16 cellular contexts compared by ENCODE assay signal in genomic region chr5:156218364-156219158, GRCh38.
DNase-seq lines count a peak whose midpoint lies in the region; ATAC-seq, FAIRE-seq and TF ChIP-seq lines count a peak whose summit lies in the region.
"Had no signal": no experiment of that assay in that cellular context is flagged by ENCODE, and none has a peak within 500 bp of the region (broad histone marks: within the 10 kb centered on the region; RNA-seq: fewer than 3 reads in every experiment).

No MANE protein-coding gene starts in this region.

- H3K4me2 ChIP-seq in A549 = no peak overlapping the region
- no peak overlapping the region for H3K4me2 ChIP-seq in IMR-90 (ENCODE audit: low read depth, low read length)
- H3K4me2 ChIP-seq in GM12878 (ENCODE audit: control insufficient read depth, insufficient read depth) = no peak overlapping the region

- H3K56ac ChIP-seq in IMR-90 (ENCODE audit: extremely low read depth, insufficient read depth, low read length) = no peak overlapping the region

- no peaks in the 10 kb centered on the region for H3K79me2 ChIP-seq in GM12878 (ENCODE audit: control insufficient read depth, insufficient read depth, low read length)

- SMC1A ChIA-PET in GM12878 (lab: Charles Lee; ENCODE audit: uncharacterized antibody, unreplicated experiment) = no interaction called here

- no peak for FAIRE-seq in A549 (lab: Jason Lieb, UNC)
- no peak for FAIRE-seq in GM12878 (lab: Jason Lieb, UNC)

- ATAC-seq in A549 = no peak
- no peak for ATAC-seq in IMR-90 (ENCODE audit: low read depth)
- ATAC-seq in GM12878 = peak; percentile 46; the same call in 2 of the 3 replicates
- ATAC-seq in psoas muscle = peak in 3 of 4 donors; percentile 54 to 80 (median 70)
- no peak for ATAC-seq in GM21381 (IDR thresholded peaks at IDR 0.05; ENCODE audit: unreplicated experiment)
- no peak for ATAC-seq in sciatic nerve

- H3K9me3 ChIP-seq in A549 = peaks cover 13% of the 10 kb centered on the region; the same call in 2 of the 3 replicates
- H3K9me3 ChIP-seq in IMR-90 (ENCODE audit: control insufficient read depth, insufficient read depth, low read length) = no peaks in the 10 kb centered on the region
- H3K9me3 ChIP-seq in GM12878 (replicated peaks; ENCODE audit: control insufficient read depth, insufficient read depth, low read length) = no peaks in the 10 kb centered on the region
- H3K9me3 ChIP-seq in psoas muscle = peaks cover 9% of the 10 kb centered on the region
- H3K9me3 ChIP-seq: BE2C, HAP-1 had no signal

- BruUV-seq in IMR-90 (replicated peaks; lab: Mats Ljungman, UMichigan) (no TSS peak), GM12878 (replicated peaks; lab: Mats Ljungman, UMichigan) (no TSS peak)

- H3K4ac ChIP-seq in IMR-90 (ENCODE audit: low read depth, low read length) = no peak overlapping the region

- RAD21 ChIA-PET in GM12878 (lab: Charles Lee; ENCODE audit: unreplicated experiment) = no interaction called here

- no peak overlapping the region for H2BK20ac ChIP-seq in IMR-90 (ENCODE audit: low read depth, low read length)

- H3K36me3 Mint-ChIP-seq in activated CD4-positive, alpha-beta memory T cell treated with anti-CD3 and anti-CD28 coated beads, Interleukin-2, amount 10 ng/mL, durations not matched to agents 7 days and 5 days (ENCODE audit: low read depth) = no peaks in the 10 kb centered on the region
- H3K36me3 Mint-ChIP-seq: CD4-positive, CD25-positive, alpha-beta regulatory T cell; CD8-positive, alpha-beta memory T cell had no signal

- CTCF ChIA-PET in A549 (lab: Yijun Ruan, JAX) = no interaction called here
- CTCF ChIA-PET in IMR-90 (lab: Yijun Ruan, JAX) = no interaction called here
- CTCF ChIA-PET in GM12878 (lab: Yijun Ruan, JAX) = interaction anchor here (1.2 kb wide), 1 partner anchor 13 kb away, joined by 4 read pairs; no protein-coding TSS in a partner anchor
- CTCF ChIA-PET in activated CD4-positive, alpha-beta memory T cell treated with anti-CD3 and anti-CD28 coated beads, Interleukin-2, amount 10 ng/mL, durations not matched to agents 7 days and 5 days (lab: Charles Lee) = no interaction called here

- H3K4me1 ChIP-seq in A549 (no peaks in the 10 kb centered on the region), IMR-90 (ENCODE audit: control insufficient read depth, insufficient read depth, low read length) (no peaks in the 10 kb centered on the region), GM12878 (ENCODE audit: control insufficient read depth, insufficient read depth, low read length) (no peaks in the 10 kb centered on the region), psoas muscle (peaks cover 13% of the 10 kb centered on the region)
- H3K4me1 ChIP-seq: BE2C, HAP-1 had no signal

- no peak overlapping the region for H4K8ac ChIP-seq in IMR-90 (ENCODE audit: low read depth in 2 of 2, low read length in 2 of 2)

- TF ChIP-seq POLR2A in A549 (IDR thresholded peaks at IDR 0.05; ENCODE audit: low read length) = no peak
- TF ChIP-seq POLR2A in IMR-90 (IDR thresholded peaks at IDR 0.05; ENCODE audit: low read depth, low read length) = no peak
- no peak for TF ChIP-seq POLR2A in GM12878 (IDR thresholded peaks at IDR 0.05; ENCODE audit: low read depth, low read length)

- H2BK5ac ChIP-seq in IMR-90 (ENCODE audit: low read depth, low read length, poor library complexity, severe bottlenecking) = no peak overlapping the region

- H4K20me1 ChIP-seq in IMR-90 (ENCODE audit: insufficient read depth, low read length) (no peaks in the 10 kb centered on the region), GM12878 (ENCODE audit: control insufficient read depth, insufficient read depth) (no peaks in the 10 kb centered on the region)

- H2BK15ac ChIP-seq in IMR-90 (ENCODE audit: low read depth, low read length) = no peak overlapping the region

- dilution Hi-C loops in IMR-90 (cut with HindIII; ENCODE audit: low sequenced_read_pairs, unreplicated experiment) = no loop called here

- no peak overlapping the region for H3K27ac Mint-ChIP-seq in activated CD4-positive, alpha-beta memory T cell treated with anti-CD3 and anti-CD28 coated beads, Interleukin-2, amount 10 ng/mL, durations not matched to agents 7 days and 5 days
- H3K27ac Mint-ChIP-seq: CD4-positive, CD25-positive, alpha-beta regulatory T cell; CD8-positive, alpha-beta memory T cell had no signal

- 93% methylated on average over 2 of the region's 2 CpGs for WGBS in A549 (ENCODE audit: missing lambda C conversion rate)
- WGBS in IMR-90 (ENCODE audit: extremely low coverage in 2 of 2, insufficient read length in 1 of 2), 2 experiments = no CpG with 5 or more reads among the region's 2 CpGs
- WGBS in GM12878 (ENCODE audit: insufficient coverage, insufficient replicate concordance, low lambda C conversion rate, missing lambda C conversion rate) = 0% methylated on average over 2 of the region's 2 CpGs
- WGBS in psoas muscle, 3 donors = 72 to 90% (median 80%) methylated on average over 2 of the region's 2 CpGs

- no peaks in the 10 kb centered on the region for H3K9me3 Mint-ChIP-seq in activated CD4-positive, alpha-beta memory T cell treated with anti-CD3 and anti-CD28 coated beads, Interleukin-2, amount 10 ng/mL, durations not matched to agents 7 days and 5 days

- TF ChIP-seq RAD21 in A549 (conservative IDR thresholded peaks at IDR 0.05 in 1 of 2, IDR thresholded peaks at IDR 0.05 in 1 of 2) = no peak
- no peak for TF ChIP-seq RAD21 in IMR-90 (IDR thresholded peaks at IDR 0.05; ENCODE audit: low read length)
- TF ChIP-seq RAD21 in GM12878 (IDR thresholded peaks at IDR 0.05; ENCODE audit: insufficient read depth, low read depth, low read length) = no peak

- no peak overlapping the region for H3K18ac ChIP-seq in IMR-90 (ENCODE audit: low read depth, low read length)

- no peak overlapping the region for H4K5ac ChIP-seq in IMR-90 (ENCODE audit: low read depth, low read length)

- TF ChIP-seq EP300 in A549 (IDR thresholded peaks at IDR 0.05) (no peak), GM12878 (IDR thresholded peaks at IDR 0.05; ENCODE audit: borderline replicate concordance in 1 of 2, control insufficient read depth in 1 of 2, low read depth in 2 of 2, low read length in 2 of 2) (no peak)

- H3K27me3 ChIP-seq in IMR-90 (ENCODE audit: control insufficient read depth, insufficient read depth, low read length) = no peaks in the 10 kb centered on the region
- H3K27me3 ChIP-seq in GM12878 (replicated peaks in 1 of 2; ENCODE audit: control insufficient read depth in 2 of 2, insufficient read depth in 2 of 2, low read length in 1 of 2) = no peaks in the 10 kb centered on the region
- H3K27me3 ChIP-seq in psoas muscle (ENCODE audit: insufficient read depth in 3 of 3, low read length in 2 of 3) = no peaks in the 10 kb centered on the region
- H3K27me3 ChIP-seq: BE2C had no signal

- H3K4me3 Mint-ChIP-seq in activated CD4-positive, alpha-beta memory T cell treated with anti-CD3 and anti-CD28 coated beads, Interleukin-2, amount 10 ng/mL, durations not matched to agents 7 days and 5 days = no peak overlapping the region
- H3K4me3 Mint-ChIP-seq: CD8-positive, alpha-beta memory T cell had no signal

- H3K9ac ChIP-seq in IMR-90 (ENCODE audit: low read depth, low read length) (no peak overlapping the region), GM12878 (ENCODE audit: control insufficient read depth, insufficient read depth, low read length) (no peak overlapping the region)

- H3K27me3 Mint-ChIP-seq in activated CD4-positive, alpha-beta memory T cell treated with anti-CD3 and anti-CD28 coated beads, Interleukin-2, amount 10 ng/mL, durations not matched to agents 7 days and 5 days = no peaks in the 10 kb centered on the region
- H3K27me3 Mint-ChIP-seq: CD8-positive, alpha-beta memory T cell had no signal

- no peak overlapping the region for H3K14ac ChIP-seq in IMR-90 (replicated peaks; ENCODE audit: low read depth, low read length)

- no peak for DNase-seq in A549 (ENCODE audit: low read depth in 1 of 2, low spot score in 1 of 2)
- no peak for DNase-seq in IMR-90
- no peak for DNase-seq in GM12878 (ENCODE audit: low read depth, low spot score)
- DNase-seq in psoas muscle = no peak
- no peak for DNase-seq in activated CD4-positive, alpha-beta memory T cell treated with anti-CD3 and anti-CD28 coated beads, Interleukin-2, amount 10 ng/mL, durations not matched to agents 7 days and 5 days
- DNase-seq in sciatic nerve (ENCODE audit: low spot score) = no peak
- DNase-seq: ACHN; BE2C; C1 segment of cervical spinal cord; CD4-positive, CD25-positive, alpha-beta regulatory T cell; CD8-positive, alpha-beta memory T cell; COR-L47; DMS79; GDM1 had no signal

- H2AFZ ChIP-seq in IMR-90 (replicated peaks; ENCODE audit: low read length, poor library complexity) (no peak overlapping the region), GM12878 (ENCODE audit: control insufficient read depth, low read depth, low read length) (no peak overlapping the region)

- H3K27ac ChIP-seq in A549 (no peak overlapping the region), IMR-90 (ENCODE audit: insufficient read depth, low read length) (no peak overlapping the region), GM12878 (ENCODE audit: control insufficient read depth, insufficient read depth) (no peak overlapping the region), psoas muscle (peak overlapping the region; percentile 58)

- H4K91ac ChIP-seq in IMR-90 (ENCODE audit: insufficient read depth, low read depth, low read length) = no peak overlapping the region

- POLR2A ChIA-PET in A549 (lab: Yijun Ruan, JAX) = no interaction called here
- POLR2A ChIA-PET in IMR-90 (lab: Charles Lee; ENCODE audit: unreplicated experiment) = no interaction called here
- POLR2A ChIA-PET in GM12878 (lab: Charles Lee) = no interaction called here
- POLR2A ChIA-PET in activated CD4-positive, alpha-beta memory T cell treated with anti-CD3 and anti-CD28 coated beads, Interleukin-2, amount 10 ng/mL, durations not matched to agents 7 days and 5 days (lab: Charles Lee) = no interaction called here

- H3K36me3 ChIP-seq in IMR-90 (ENCODE audit: control insufficient read depth, insufficient read depth, low read length) (no peaks in the 10 kb centered on the region), GM12878 (ENCODE audit: control insufficient read depth in 2 of 2, insufficient read depth in 2 of 2, low read length in 1 of 2) (no peaks in the 10 kb centered on the region), psoas muscle (ENCODE audit: insufficient read depth in 1 of 2, low read depth in 1 of 2) (no peaks in the 10 kb centered on the region)
- H3K36me3 ChIP-seq: BE2C, HAP-1 had no signal

- H3K4me3 ChIP-seq in A549 (no peak overlapping the region), IMR-90 (ENCODE audit: insufficient read depth, low read depth, low read length) (no peak overlapping the region), GM12878 (no peak overlapping the region), psoas muscle (no peak overlapping the region)
- H3K4me3 ChIP-seq: HAP-1 had no signal

- no peak overlapping the region for H3K23ac ChIP-seq in IMR-90 (ENCODE audit: low read depth, low read length)

- no peak overlapping the region for H2AK9ac ChIP-seq in IMR-90 (replicated peaks; ENCODE audit: low read depth, low read length, poor library complexity)

- H2AK5ac ChIP-seq in IMR-90 (ENCODE audit: low read depth, low read length) = no peak overlapping the region

- H3K9me1 ChIP-seq in IMR-90 (ENCODE audit: insufficient read depth, low read length) = no peaks in the 10 kb centered on the region

- no peak overlapping the region for H2BK120ac ChIP-seq in IMR-90 (ENCODE audit: low read depth, low read length)

- intact Hi-C loops in IMR-90 (cut with micrococcal nuclease) (no loop called here), GM12878 (cut with micrococcal nuclease; ENCODE audit: unreplicated experiment) (no loop called here), psoas muscle (cut with DNase I) (no loop called here), sciatic nerve (cut with DNase I) (no loop called here)

- no peaks in the 10 kb centered on the region for H3K79me1 ChIP-seq in IMR-90 (ENCODE audit: low read depth in 1 of 2, low read length in 2 of 2)

- no peaks in the 10 kb centered on the region for H3K4me1 Mint-ChIP-seq in activated CD4-positive, alpha-beta memory T cell treated with anti-CD3 and anti-CD28 coated beads, Interleukin-2, amount 10 ng/mL, durations not matched to agents 7 days and 5 days
- H3K4me1 Mint-ChIP-seq: CD4-positive, CD25-positive, alpha-beta regulatory T cell; CD8-positive, alpha-beta memory T cell had no signal

- in situ Hi-C loops in IMR-90 (cut with MboI; ENCODE audit: low sequenced_read_pairs) = no loop called here
- in situ Hi-C loops in GM12878 (cut with MboI) = no loop called here

- TF ChIP-seq CTCF in A549 (IDR thresholded peaks at IDR 0.05) (no peak), IMR-90 (conservative IDR thresholded peaks at IDR 0.05; ENCODE audit: low read depth, low read length) (no peak), GM12878 (IDR thresholded peaks at IDR 0.05 in 2 of 3, conservative IDR thresholded peaks at IDR 0.05 in 1 of 3; ENCODE audit: control insufficient read depth in 2 of 3, extremely low read depth in 1 of 3, insufficient read depth in 1 of 3, low read depth in 3 of 3, low read length in 3 of 3) (no peak), psoas muscle (IDR thresholded peaks at IDR 0.05) (no peak)

Comparison
In these comparisons a context has a peak if more than half of its experiments do, and no peak if none do; other contexts are left out.
1. ATAC-seq: peak in GM12878 (single experiment) and psoas muscle (3 of 4); none in A549 (0 of 2), IMR-90 (single experiment), GM21381 (single experiment) and sciatic nerve (single experiment).
2. Of the 24 proteins assayed by ChIP-seq in both GM12878 and A549: peak only in GM12878: JUNB; only in A549: none; in both: none; in neither: 23.